ENCODE assay signal across 1 cellular context in genomic region chr14:102594514-102595175, GRCh38.
TF ChIP-seq lines count a peak whose summit lies in the region.

No MANE protein-coding gene starts in this region.

TF ChIP-seq in IMR-90, 13 proteins besides CTCF, POLR2A, EP300 and RAD21:
- TF ChIP-seq SMC3 (IDR thresholded peaks at IDR 0.05; ENCODE audit: low read depth, low read length) (peak; percentile 44; the same call in 1 of the 2 replicates), RCOR1 (IDR thresholded peaks at IDR 0.05; ENCODE audit: insufficient replicate concordance, low read length) (no peak)
TF ChIP-seq in IMR-90: peak in this region for 1.
